ENCODE assay signal across 10 cellular contexts in genomic region chr4:151045907-151046306, GRCh38. TPM values are rescaled to one million over a fixed set of nuclear protein-coding genes. Genes with fewer than 3 reads are reported as not detected.
DNase-seq lines count a peak whose midpoint lies in the region; ATAC-seq and TF ChIP-seq lines count a peak whose summit lies in the region.
"Had no signal": no experiment of that assay in that cellular context is flagged by ENCODE, and none has a peak within 500 bp of the region (broad histone marks: within the 10 kb centered on the region; RNA-seq: fewer than 3 reads in every experiment).

No MANE protein-coding gene starts in this region.

- H3K27me3 Mint-ChIP-seq in activated naive CD8-positive, alpha-beta T cell treated with anti-CD3 and anti-CD28 coated beads, Interleukin-2, amount 50 U/mL, for 24 hours = no peaks in the 10 kb centered on the region
- H3K27me3 Mint-ChIP-seq in activated naive CD8-positive, alpha-beta T cell treated with anti-CD3 and anti-CD28 coated beads for 36 hours = no peaks in the 10 kb centered on the region
- no peaks in the 10 kb centered on the region for H3K27me3 Mint-ChIP-seq in progenitor cell of endocrine pancreas
- H3K27me3 Mint-ChIP-seq: B cell had no signal

- H3K36me3 Mint-ChIP-seq in activated naive CD8-positive, alpha-beta T cell treated with anti-CD3 and anti-CD28 coated beads, Interleukin-2, amount 50 U/mL, for 24 hours (ENCODE audit: low read depth) = no peaks in the 10 kb centered on the region
- no peaks in the 10 kb centered on the region for H3K36me3 Mint-ChIP-seq in activated naive CD8-positive, alpha-beta T cell treated with anti-CD3 and anti-CD28 coated beads for 36 hours
- no peaks in the 10 kb centered on the region for H3K36me3 Mint-ChIP-seq in progenitor cell of endocrine pancreas (ENCODE audit: insufficient read depth)

- DNase-seq in activated naive CD8-positive, alpha-beta T cell treated with anti-CD3 and anti-CD28 coated beads, Interleukin-2, amount 50 U/mL, for 24 hours = no peak
- no peak for DNase-seq in activated naive CD8-positive, alpha-beta T cell treated with anti-CD3 and anti-CD28 coated beads for 36 hours
- DNase-seq in NCI-H1092 (lab: John Stamatoyannopoulos, UW) = peak; percentile 36
- peak; percentile 38 for DNase-seq in SK-MEL-5 (ENCODE audit: low read depth, low spot score)
- DNase-seq in progenitor cell of endocrine pancreas (ENCODE audit: low spot score, unreplicated experiment) = no peak
- no peak for DNase-seq in foreskin fibroblast
- DNase-seq: Right ventricle myocardium superior had no signal

- H3K4me1 Mint-ChIP-seq in activated naive CD8-positive, alpha-beta T cell treated with anti-CD3 and anti-CD28 coated beads, Interleukin-2, amount 50 U/mL, for 24 hours = no peaks in the 10 kb centered on the region
- H3K4me1 Mint-ChIP-seq in activated naive CD8-positive, alpha-beta T cell treated with anti-CD3 and anti-CD28 coated beads for 36 hours = peaks cover 2% of the 10 kb centered on the region
- H3K4me1 Mint-ChIP-seq in progenitor cell of endocrine pancreas (ENCODE audit: low read depth) = peaks cover 5% of the 10 kb centered on the region
- H3K4me1 Mint-ChIP-seq: B cell had no signal

- H3K4me3 ChIP-seq in foreskin fibroblast (ENCODE audit: low read depth in 1 of 2, low read length in 2 of 2) = no peak overlapping the region

- no peaks in the 10 kb centered on the region for H3K9me3 Mint-ChIP-seq in activated naive CD8-positive, alpha-beta T cell treated with anti-CD3 and anti-CD28 coated beads, Interleukin-2, amount 50 U/mL, for 24 hours
- no peaks in the 10 kb centered on the region for H3K9me3 Mint-ChIP-seq in activated naive CD8-positive, alpha-beta T cell treated with anti-CD3 and anti-CD28 coated beads for 36 hours
- H3K9me3 Mint-ChIP-seq in progenitor cell of endocrine pancreas (ENCODE audit: low read depth) = no peaks in the 10 kb centered on the region

- H3K4me3 Mint-ChIP-seq in activated naive CD8-positive, alpha-beta T cell treated with anti-CD3 and anti-CD28 coated beads, Interleukin-2, amount 50 U/mL, for 24 hours = no peak overlapping the region
- H3K4me3 Mint-ChIP-seq in activated naive CD8-positive, alpha-beta T cell treated with anti-CD3 and anti-CD28 coated beads for 36 hours = no peak overlapping the region
- no peak overlapping the region for H3K4me3 Mint-ChIP-seq in progenitor cell of endocrine pancreas (ENCODE audit: low read depth)
- H3K4me3 Mint-ChIP-seq: B cell had no signal

- in situ Hi-C loops in SK-MEL-5 (cut with HindIII; ENCODE audit: low pct_unique_long_range_greater_than_20kb, low sequenced_read_pairs) = no loop called here

- TF ChIP-seq CTCF in progenitor cell of endocrine pancreas (IDR thresholded peaks at IDR 0.05; ENCODE audit: unreplicated experiment) (peak; percentile 51), foreskin fibroblast (IDR thresholded peaks at IDR 0.05; ENCODE audit: low read depth, low read length) (no peak)

- peak; percentile 65 for ATAC-seq in activated naive CD8-positive, alpha-beta T cell treated with anti-CD3 and anti-CD28 coated beads, Interleukin-2, amount 50 U/mL, for 24 hours
- ATAC-seq in HG02852 (IDR thresholded peaks at IDR 0.05; ENCODE audit: unreplicated experiment) (no peak), HG03045 (IDR thresholded peaks at IDR 0.05; ENCODE audit: unreplicated experiment) (no peak)

- H3K27ac Mint-ChIP-seq in activated naive CD8-positive, alpha-beta T cell treated with anti-CD3 and anti-CD28 coated beads, Interleukin-2, amount 50 U/mL, for 24 hours = no peak overlapping the region
- H3K27ac Mint-ChIP-seq in activated naive CD8-positive, alpha-beta T cell treated with anti-CD3 and anti-CD28 coated beads for 36 hours = no peak overlapping the region
- no peak overlapping the region for H3K27ac Mint-ChIP-seq in progenitor cell of endocrine pancreas
- H3K27ac Mint-ChIP-seq: B cell had no signal

RNA-seq across cellular contexts. Expression of gene LRBA, which starts 30.8 kb away (rescaled TPM):
- 10 to 100 TPM; 52.5 to 61.2 TPM for total RNA-seq in activated naive CD8-positive, alpha-beta T cell treated with anti-CD3 and anti-CD28 coated beads for 36 hours
- 30.2 and 31.0 TPM in 2 replicates for total RNA-seq in SK-MEL-5 (2014; rRNA removed; shearing (Covaris generic))
- polyA plus RNA-seq in SK-MEL-5 (2015; cell fraction: cytosol; rRNA removed) = 17.9 and 24.7 TPM in 2 replicates
- 9.0 and 11.3 TPM in 2 replicates for polyA plus RNA-seq in SK-MEL-5 (2015; cell fraction: nucleus; rRNA removed)
- total RNA-seq in progenitor cell of endocrine pancreas = 95.2 and 103 TPM in 2 replicates

RNA-seq across cellular contexts. Expression of gene RPS3A, which starts 53.5 kb away (rescaled TPM):
- 1,000 to 10,000 TPM; 2,830 to 2,978 TPM for total RNA-seq in activated naive CD8-positive, alpha-beta T cell treated with anti-CD3 and anti-CD28 coated beads for 36 hours
- total RNA-seq in SK-MEL-5 (2014; rRNA removed; shearing (Covaris generic)) = 3,064 and 3,163 TPM in 2 replicates
- polyA plus RNA-seq in SK-MEL-5 (2015; cell fraction: cytosol; rRNA removed) = 1,689 and 1,886 TPM in 2 replicates
- 632 and 848 TPM in 2 replicates for polyA plus RNA-seq in SK-MEL-5 (2015; cell fraction: nucleus; rRNA removed)
- total RNA-seq in progenitor cell of endocrine pancreas = 2,102 and 2,191 TPM in 2 replicates

Comparison
In these comparisons a context has a peak if more than half of its experiments do, and no peak if none do; other contexts are left out.
1. DNase-seq: peak in NCI-H1092 (single experiment) and SK-MEL-5 (single experiment); none in activated naive CD8-positive, alpha-beta T cell treated with anti-CD3 and anti-CD28 coated beads, Interleukin-2, amount 50 U/mL, for 24 hours (single experiment), activated naive CD8-positive, alpha-beta T cell treated with anti-CD3 and anti-CD28 coated beads for 36 hours (single experiment), progenitor cell of endocrine pancreas (single experiment) and foreskin fibroblast (0 of 2).